In the genomic region with DNA sequence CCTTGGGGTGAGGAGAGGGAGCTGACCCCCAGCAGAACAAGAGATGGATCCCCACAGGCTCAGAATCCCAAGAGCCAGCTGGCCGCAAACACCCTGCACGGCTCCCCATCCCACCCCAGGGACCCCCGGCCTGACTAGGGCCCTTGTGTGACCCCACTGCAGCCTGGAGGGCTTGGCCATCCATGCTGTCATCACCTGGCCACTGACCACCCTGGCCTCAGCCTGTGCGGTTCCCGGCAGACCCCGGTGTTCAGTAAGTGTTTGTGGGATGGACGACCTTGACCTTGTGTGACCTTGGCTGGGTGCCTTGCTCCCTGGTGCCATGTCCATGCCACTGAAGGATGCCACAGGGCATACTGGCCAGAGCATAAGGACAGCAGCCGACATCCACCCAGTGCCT, we compare ENCODE assay signal across 16 cellular contexts.
A peak's percentile ranks its signal among the peaks of the same experiment; 100 is the strongest.
DNase-seq lines count a peak whose midpoint lies in the region; ATAC-seq, FAIRE-seq and TF ChIP-seq lines count a peak whose summit lies in the region.
"Had no signal": no experiment of that assay in that cellular context is flagged by ENCODE, and none has a peak within 500 bp of the region (broad histone marks: within the 10 kb centered on the region; RNA-seq: fewer than 3 reads in every experiment).

No MANE protein-coding gene starts in this region.

- 0 out of 2 replicates have a peak, but pooled peaks cover 10% of the 10 kb centered on the region for H3K27me3 ChIP-seq in BLaER1
- no peaks in the 10 kb centered on the region for H3K27me3 ChIP-seq in osteoblast (ENCODE audit: insufficient read depth, low read length)
- H3K27me3 ChIP-seq in uterus = no peaks in the 10 kb centered on the region
- H3K27me3 ChIP-seq: BE2C had no signal

- H4K20me1 ChIP-seq in BLaER1 = peaks cover 47% of the 10 kb centered on the region
- no peaks in the 10 kb centered on the region for H4K20me1 ChIP-seq in osteoblast (ENCODE audit: insufficient read depth, low read length)

- peaks cover 4 to 8% (median 5%) of the 10 kb centered on the region in 3 donors for H3K27me3 Mint-ChIP-seq in CD14-positive monocyte (ENCODE audit: low read depth in 3 of 3)

- no peaks in the 10 kb centered on the region for H3K79me2 ChIP-seq in osteoblast (ENCODE audit: insufficient read depth, low read length)

- H3K9me3 ChIP-seq in BLaER1 (no peaks in the 10 kb centered on the region), kidney (ENCODE audit: control insufficient read depth in 1 of 2, low read length in 2 of 2) (no peaks in the 10 kb centered on the region), osteoblast (ENCODE audit: low read depth, low read length) (no peaks in the 10 kb centered on the region), uterus (no peaks in the 10 kb centered on the region)
- H3K9me3 ChIP-seq: BE2C had no signal

- intact Hi-C loops in CD14-positive monocyte (cut with micrococcal nuclease) (no loop called here), kidney (cut with DNase I) (no loop called here), uterus (cut with DNase I; ENCODE audit: low total_unique reads) (no loop called here), left colon (cut with DNase I, micrococcal nuclease) (no loop called here)

- H3K27ac ChIP-seq in BLaER1 (no peak overlapping the region), kidney (ENCODE audit: low read depth in 2 of 2, low read length in 2 of 2) (no peak overlapping the region), osteoblast (ENCODE audit: low read depth, low read length) (no peak overlapping the region), uterus (no peak overlapping the region), caudate nucleus (ENCODE audit: low read depth, low read length) (no peak overlapping the region)

- ATAC-seq in left colon = no peak
- ATAC-seq: CD8-positive, alpha-beta T cell; GM12878 had no signal

- H3K9ac ChIP-seq in BLaER1 (no peak overlapping the region), kidney (ENCODE audit: low read length in 2 of 2) (no peak overlapping the region)

- no peak overlapping the region for H2AFZ ChIP-seq in osteoblast (ENCODE audit: low read length)

- H3K36me3 ChIP-seq in BLaER1 (no peaks in the 10 kb centered on the region), kidney (ENCODE audit: control insufficient read depth in 1 of 2, insufficient read depth in 2 of 2, low read length in 2 of 2) (no peaks in the 10 kb centered on the region), osteoblast (ENCODE audit: insufficient read depth, low read length) (no peaks in the 10 kb centered on the region), uterus (no peaks in the 10 kb centered on the region)
- H3K36me3 ChIP-seq: BE2C had no signal

- DNase-seq in CD14-positive monocyte (ENCODE audit: low spot score) (peak; percentile 38), kidney (peak; percentile 55), osteoblast (ENCODE audit: insufficient read length, low spot score, missing footprints) (peak; percentile 69), uterus (no peak), caudate nucleus (lab: John Stamatoyannopoulos, UW) (no peak), left colon (no peak)
- DNase-seq in effector CD8-positive, alpha-beta T cell (lab: John Stamatoyannopoulos, UW) = no peak
- DNase-seq: BE2C; Calu3; CD8-positive, alpha-beta T cell; DND-41; EL; H9 had no signal

- H3K4me1 ChIP-seq in BLaER1 (peaks cover 77% of the 10 kb centered on the region), kidney (ENCODE audit: control insufficient read depth in 1 of 2, insufficient read depth in 1 of 2, low read depth in 1 of 2, low read length in 2 of 2) (no peaks in the 10 kb centered on the region), osteoblast (ENCODE audit: insufficient read depth, low read length) (no peaks in the 10 kb centered on the region), uterus (no peaks in the 10 kb centered on the region)
- H3K4me1 ChIP-seq: BE2C had no signal

- no peak overlapping the region for H3K4me3 ChIP-seq in BLaER1
- no peak overlapping the region for H3K4me3 ChIP-seq in kidney (ENCODE audit: low read length in 2 of 2)
- H3K4me3 ChIP-seq in osteoblast (ENCODE audit: insufficient read depth, low read length) = no peak overlapping the region
- no peak overlapping the region for H3K4me3 ChIP-seq in uterus
- H3K4me3 ChIP-seq: GM12878 had no signal

- H3K27ac Mint-ChIP-seq in CD14-positive monocyte = no peak overlapping the region
- H3K27ac Mint-ChIP-seq: CD8-positive, alpha-beta T cell; H9 had no signal

- H3K4me2 ChIP-seq in BLaER1 (peak overlapping the region; percentile 97), osteoblast (ENCODE audit: insufficient read depth, low read length) (no peak overlapping the region)

- peaks cover 0 to 75% (median 39%) of the 10 kb centered on the region in 7 donors for H3K9me3 Mint-ChIP-seq in CD14-positive monocyte
- H3K9me3 Mint-ChIP-seq: CD8-positive, alpha-beta T cell; H9 had no signal

- no peaks in the 10 kb centered on the region for H3K4me1 Mint-ChIP-seq in CD14-positive monocyte
- H3K4me1 Mint-ChIP-seq: H9 had no signal

- TF ChIP-seq POLR2A in uterus (IDR thresholded peaks at IDR 0.05) = no peak

- no peak for FAIRE-seq in kidney (lab: Jason Lieb, UNC)
- FAIRE-seq: GM12878, H1 had no signal

- no peak overlapping the region for H3K4me3 Mint-ChIP-seq in CD14-positive monocyte
- H3K4me3 Mint-ChIP-seq: CD8-positive, alpha-beta T cell; H9 had no signal

- TF ChIP-seq CTCF in CD14-positive monocyte (IDR thresholded peaks at IDR 0.05) (no peak), kidney (IDR thresholded peaks at IDR 0.05; ENCODE audit: borderline replicate concordance, extremely low read depth, insufficient read depth) (no peak), osteoblast (IDR thresholded peaks at IDR 0.05; ENCODE audit: extremely low read depth, low read depth, low read length) (no peak), uterus (IDR thresholded peaks at IDR 0.05) (no peak)

- no peaks in the 10 kb centered on the region for H3K36me3 Mint-ChIP-seq in CD14-positive monocyte
- H3K36me3 Mint-ChIP-seq: CD8-positive, alpha-beta T cell had no signal

Comparison
In these comparisons a context has a peak if more than half of its experiments do, and no peak if none do; other contexts are left out.
1. DNase-seq: peak in CD14-positive monocyte (single experiment), kidney (single experiment) and osteoblast (single experiment); none in uterus (0 of 2), effector CD8-positive, alpha-beta T cell (single experiment), caudate nucleus (0 of 61) and left colon (0 of 2).